8 cellular contexts compared by ENCODE assay signal in genomic region chr13:30690282-30691188, GRCh38. TPM values are rescaled to one million over a fixed set of nuclear protein-coding genes. Genes with fewer than 3 reads are reported as not detected.
DNase-seq lines count a peak whose midpoint lies in the region; ATAC-seq lines count a peak whose summit lies in the region.

No MANE protein-coding gene starts in this region.

- H3K4me1 Mint-ChIP-seq in activated CD4-positive, alpha-beta T cell treated with anti-CD3 and anti-CD28 coated beads, Interleukin-2, amount 10 ng/mL, durations not matched to agents 24 days and 14 days: peaks cover 12% of the 10 kb centered on the region
- H3K4me1 Mint-ChIP-seq in effector memory CD8-positive, alpha-beta T cell (ENCODE audit: low read depth in 2 of 2): peaks cover 4 to 13% of the 10 kb centered on the region in 2 donors

- peak; percentile 71 for ATAC-seq in HG03354 (IDR thresholded peaks at IDR 0.05; ENCODE audit: poor library complexity, severe bottlenecking, unreplicated experiment)
- ATAC-seq in effector memory CD8-positive, alpha-beta T cell (replicated peaks): peak; percentile 85

- H3K4me3 ChIP-seq in SJSA1: peak overlapping the region; percentile 39
- H3K4me3 ChIP-seq in muscle layer of duodenum (ENCODE audit: low read depth in 1 of 2, low read length in 2 of 2): peak overlapping the region; percentile 32 to 60

- H3K4me3 Mint-ChIP-seq in activated CD4-positive, alpha-beta T cell treated with anti-CD3 and anti-CD28 coated beads, Interleukin-2, amount 10 ng/mL, durations not matched to agents 24 days and 14 days: peak overlapping the region; percentile 74
- H3K4me3 Mint-ChIP-seq in effector memory CD8-positive, alpha-beta T cell: peak overlapping the region; percentile 71 to 84

- no peaks in the 10 kb centered on the region for H3K36me3 Mint-ChIP-seq in activated CD4-positive, alpha-beta T cell treated with anti-CD3 and anti-CD28 coated beads, Interleukin-2, amount 10 ng/mL, durations not matched to agents 24 days and 14 days (ENCODE audit: low read depth)
- H3K36me3 Mint-ChIP-seq in effector memory CD8-positive, alpha-beta T cell (ENCODE audit: insufficient read depth): peaks cover 4% of the 10 kb centered on the region

- H3K36me3 ChIP-seq in SJSA1: no peaks in the 10 kb centered on the region
- H3K36me3 ChIP-seq in muscle layer of duodenum (ENCODE audit: control insufficient read depth in 1 of 2, insufficient read depth in 2 of 2, low read length in 2 of 2): no peaks in the 10 kb centered on the region

- H3K27ac Mint-ChIP-seq in activated CD4-positive, alpha-beta T cell treated with anti-CD3 and anti-CD28 coated beads, Interleukin-2, amount 10 ng/mL, durations not matched to agents 24 days and 14 days: peak overlapping the region; percentile 35
- H3K27ac Mint-ChIP-seq in effector memory CD8-positive, alpha-beta T cell: peak overlapping the region; percentile 42 to 65

- peaks cover 33% of the 10 kb centered on the region for H3K27me3 Mint-ChIP-seq in activated CD4-positive, alpha-beta T cell treated with anti-CD3 and anti-CD28 coated beads, Interleukin-2, amount 10 ng/mL, durations not matched to agents 24 days and 14 days
- peaks cover 12 to 25% of the 10 kb centered on the region in 2 donors for H3K27me3 Mint-ChIP-seq in effector memory CD8-positive, alpha-beta T cell

- H3K4me1 ChIP-seq in SJSA1 (replicated peaks): peaks cover 20% of the 10 kb centered on the region
- H3K4me1 ChIP-seq in muscle layer of duodenum (ENCODE audit: control insufficient read depth in 1 of 2, insufficient read depth in 2 of 2, low read length in 2 of 2): no peaks in the 10 kb centered on the region

- intact Hi-C loops in activated CD4-positive, alpha-beta T cell treated with anti-CD3 and anti-CD28 coated beads, Interleukin-2, amount 10 ng/mL, durations not matched to agents 24 days and 14 days (cut with micrococcal nuclease): no loop called here

- H3K9me3 Mint-ChIP-seq in activated CD4-positive, alpha-beta T cell treated with anti-CD3 and anti-CD28 coated beads, Interleukin-2, amount 10 ng/mL, durations not matched to agents 24 days and 14 days: peaks cover 8% of the 10 kb centered on the region
- H3K9me3 Mint-ChIP-seq in effector memory CD8-positive, alpha-beta T cell: peaks cover 0 to 3% of the 10 kb centered on the region in 2 donors

- H3K27me3 ChIP-seq in SJSA1 (replicated peaks) (no peaks in the 10 kb centered on the region), muscle layer of duodenum (ENCODE audit: low read depth, low read length) (no peaks in the 10 kb centered on the region)

- no peaks in the 10 kb centered on the region for H3K9me3 ChIP-seq in SJSA1 (replicated peaks)
- no peaks in the 10 kb centered on the region for H3K9me3 ChIP-seq in muscle layer of duodenum (ENCODE audit: control insufficient read depth in 1 of 2, low read length in 2 of 2)

- H3K27ac ChIP-seq in SJSA1 (peak overlapping the region; percentile 88), muscle layer of duodenum (ENCODE audit: low read length) (peak overlapping the region; percentile 4)

- peak; percentile 78 for DNase-seq in activated CD4-positive, alpha-beta T cell treated with anti-CD3 and anti-CD28 coated beads, Interleukin-2, amount 10 ng/mL, durations not matched to agents 24 days and 14 days
- DNase-seq in activated CD4-positive, alpha-beta T cell treated with anti-CD3 and anti-CD28 coated beads, Interleukin-2, amount 50 U/mL, for 1 hour: no peak
- peak; percentile 86 to 90 for DNase-seq in SJSA1 (ENCODE audit: low read depth in 1 of 2, low spot score in 2 of 2)
- DNase-seq in effector memory CD8-positive, alpha-beta T cell: no peak
- DNase-seq in NCI-H1105 treated with DMSO at 0.1 percent for 48 hours (lab: John Stamatoyannopoulos, UW): no peak
- no peak for DNase-seq in NCI-H1092 treated with DMSO at 0.1 percent for 48 hours (lab: John Stamatoyannopoulos, UW)

RNA-seq across cellular contexts. Expression of gene ALOX5AP, which starts 44.8 kb away (rescaled TPM):
- total RNA-seq in activated CD4-positive, alpha-beta T cell treated with anti-CD3 and anti-CD28 coated beads, Interleukin-2, amount 10 ng/mL, durations not matched to agents 24 days and 14 days: 33.3 and 33.4 TPM in 2 replicates
- total RNA-seq in SJSA1 (2014; rRNA removed; shearing (Covaris generic)): 1.1 and 1.6 TPM in 2 replicates

Comparison
In these comparisons a context has a peak if more than half of its experiments do, and no peak if none do; other contexts are left out.
1. DNase-seq: peak in activated CD4-positive, alpha-beta T cell treated with anti-CD3 and anti-CD28 coated beads, Interleukin-2, amount 10 ng/mL, durations not matched to agents 24 days and 14 days (single experiment) and SJSA1 (2 of 2); none in activated CD4-positive, alpha-beta T cell treated with anti-CD3 and anti-CD28 coated beads, Interleukin-2, amount 50 U/mL, for 1 hour (single experiment), effector memory CD8-positive, alpha-beta T cell (0 of 3), NCI-H1105 treated with DMSO at 0.1 percent for 48 hours (single experiment) and NCI-H1092 treated with DMSO at 0.1 percent for 48 hours (single experiment).
2. RNA of gene ALOX5AP, which starts 44.8 kb away (total RNA-seq): 33.3 to 33.4 TPM in activated CD4-positive, alpha-beta T cell treated with anti-CD3 and anti-CD28 coated beads, Interleukin-2, amount 10 ng/mL, durations not matched to agents 24 days and 14 days; 1.1 to 1.6 TPM in SJSA1; every median in the first group is over 10 times any median in the second.